In genomic region chr11:120229451-120230424, GRCh38 we compare ENCODE assay signal across 8 cellular contexts. TPM values are rescaled to one million over a fixed set of nuclear protein-coding genes. Genes with fewer than 3 reads are reported as not detected.
DNase-seq lines count a peak whose midpoint lies in the region; ATAC-seq and TF ChIP-seq lines count a peak whose summit lies in the region.

No MANE protein-coding gene starts in this region.

- H3K27me3 ChIP-seq in KMS-11 (ENCODE audit: insufficient read depth, low read depth) = no peaks in the 10 kb centered on the region

- no peak overlapping the region for H3K9ac ChIP-seq in KMS-11

- peaks cover 28% of the 10 kb centered on the region for H3K27me3 Mint-ChIP-seq in nephron (ENCODE audit: low read depth)
- peaks cover 16% of the 10 kb centered on the region for H3K27me3 Mint-ChIP-seq in activated T-helper 17 cell treated with anti-CD3 and anti-CD28 coated beads, Interleukin-2, amount 50 U/mL, for 72 hours

- H3K27ac ChIP-seq in KMS-11 = no peak overlapping the region

- no peaks in the 10 kb centered on the region for H3K4me1 ChIP-seq in KMS-11 (ENCODE audit: low read depth, poor library complexity, severe bottlenecking)

- H3K4me3 ChIP-seq in KMS-11 (IDR thresholded peaks at IDR 0.05; ENCODE audit: insufficient read depth, low read depth, low read length) = no peak overlapping the region

- H3K36me3 Mint-ChIP-seq in nephron (ENCODE audit: low read depth) = peaks cover 33% of the 10 kb centered on the region
- no peaks in the 10 kb centered on the region for H3K36me3 Mint-ChIP-seq in activated T-helper 17 cell treated with anti-CD3 and anti-CD28 coated beads, Interleukin-2, amount 50 U/mL, for 72 hours (ENCODE audit: low read depth)

- in situ Hi-C loops in T47D (cut with HindIII; ENCODE audit: low pct_unique_long_range_greater_than_20kb, low sequenced_read_pairs) = no loop called here

- DNase-seq in D341Med (ENCODE audit: low spot score) (peak; percentile 19), T47D (ENCODE audit: low read depth in 1 of 2, low spot score in 1 of 2) (peak; percentile 70 to 74), NCI-H446 treated with DMSO at 0.1 percent for 48 hours (lab: John Stamatoyannopoulos, UW) (no peak), SK-N-DZ (ENCODE audit: low spot score) (no peak)
- no peak for DNase-seq in stimulated activated CD4-positive, alpha-beta T cell treated with anti-CD3 and anti-CD28 coated beads, Interleukin-12 subunit alpha, Interleukin-12 subunit beta, amount 100 ng/mL, for 4 hours

- no peaks in the 10 kb centered on the region for H4K20me1 ChIP-seq in KMS-11 (ENCODE audit: insufficient read depth)

- H3K4me2 ChIP-seq in KMS-11 = no peak overlapping the region

- no peaks in the 10 kb centered on the region for H3K79me2 ChIP-seq in KMS-11 (ENCODE audit: insufficient read depth, low read depth)

- no peak overlapping the region for H3K4me3 Mint-ChIP-seq in nephron
- H3K4me3 Mint-ChIP-seq in activated T-helper 17 cell treated with anti-CD3 and anti-CD28 coated beads, Interleukin-2, amount 50 U/mL, for 72 hours = no peak overlapping the region

- ATAC-seq in activated T-helper 17 cell treated with anti-CD3 and anti-CD28 coated beads, Interleukin-2, amount 50 U/mL, for 72 hours (replicated peaks) = no peak

- H3K4me1 Mint-ChIP-seq in nephron = peaks cover 14% of the 10 kb centered on the region
- H3K4me1 Mint-ChIP-seq in activated T-helper 17 cell treated with anti-CD3 and anti-CD28 coated beads, Interleukin-2, amount 50 U/mL, for 72 hours = no peaks in the 10 kb centered on the region

- peak overlapping the region in 2 of 3 experiments; percentile 0 to 17 for H3K27ac Mint-ChIP-seq in nephron
- H3K27ac Mint-ChIP-seq in activated T-helper 17 cell treated with anti-CD3 and anti-CD28 coated beads, Interleukin-2, amount 50 U/mL, for 72 hours = no peak overlapping the region

- TF ChIP-seq CTCF in KMS-11 (conservative IDR thresholded peaks at IDR 0.05; ENCODE audit: low read depth, low read length) (peak; percentile 53; the same call in 1 of the 2 replicates), nephron (IDR thresholded peaks at IDR 0.05; ENCODE audit: unreplicated experiment in 3 of 3) (peak; percentile 84 to 86 (median 86))

- H2AFZ ChIP-seq in KMS-11 (ENCODE audit: low read depth) = no peak overlapping the region

- H3K36me3 ChIP-seq in KMS-11 (ENCODE audit: insufficient read depth) = no peaks in the 10 kb centered on the region

- H3K9me3 Mint-ChIP-seq in nephron = no peaks in the 10 kb centered on the region
- H3K9me3 Mint-ChIP-seq in activated T-helper 17 cell treated with anti-CD3 and anti-CD28 coated beads, Interleukin-2, amount 50 U/mL, for 72 hours = no peaks in the 10 kb centered on the region

RNA-seq across cellular contexts. Expression of gene POU2F3, which starts 10.2 kb away (rescaled TPM):
- not detected in 2 replicates for polyA plus RNA-seq in SK-N-DZ (2014; cell fraction: cytosol; rRNA removed)
- not detected in 2 replicates for polyA plus RNA-seq in SK-N-DZ (2014; cell fraction: nucleus; rRNA removed)
- under 1 TPM in 1 of 2 donors, not detected in 1; 0.13 TPM for total RNA-seq in activated T-helper 17 cell treated with anti-CD3 and anti-CD28 coated beads, Interleukin-2, amount 50 U/mL, for 72 hours

RNA-seq across cellular contexts. Expression of gene OAF, which starts 18.9 kb away (rescaled TPM):
- 1.6 and 3.1 TPM in 2 replicates for polyA plus RNA-seq in SK-N-DZ (2014; cell fraction: cytosol; rRNA removed)
- polyA plus RNA-seq in SK-N-DZ (2014; cell fraction: nucleus; rRNA removed) = 0.41 and 2.0 TPM in 2 replicates
- total RNA-seq in activated T-helper 17 cell treated with anti-CD3 and anti-CD28 coated beads, Interleukin-2, amount 50 U/mL, for 72 hours = 1 to 10 TPM in 1 of 2 donors, under 1 TPM in 1; 0.97 to 1.3 TPM

Comparison
In these comparisons a context has a peak if more than half of its experiments do, and no peak if none do; other contexts are left out.
1. DNase-seq: peak in D341Med (single experiment) and T47D (2 of 2); none in stimulated activated CD4-positive, alpha-beta T cell treated with anti-CD3 and anti-CD28 coated beads, Interleukin-12 subunit alpha, Interleukin-12 subunit beta, amount 100 ng/mL, for 4 hours (single experiment), NCI-H446 treated with DMSO at 0.1 percent for 48 hours (single experiment) and SK-N-DZ (single experiment).